Comparison of ENCODE assay signal across 13 cellular contexts in genomic region chr18:62445386-62445917, GRCh38.
DNase-seq lines count a peak whose midpoint lies in the region; ATAC-seq, FAIRE-seq and TF ChIP-seq lines count a peak whose summit lies in the region.
"Had no signal": no experiment of that assay in that cellular context is flagged by ENCODE, and none has a peak within 500 bp of the region (broad histone marks: within the 10 kb centered on the region; RNA-seq: fewer than 3 reads in every experiment).

No MANE protein-coding gene starts in this region.

- no peaks in the 10 kb centered on the region for H3K9me2 ChIP-seq in PC-9 (ENCODE audit: insufficient read depth)

- H2AFZ ChIP-seq in PC-9, result no peak overlapping the region

- no TSS peak for BruUV-seq in PC-9 (replicated peaks; lab: Mats Ljungman, UMichigan)

- H3F3A ChIP-seq in PC-9 (ENCODE audit: insufficient read depth, low read depth), result peaks cover 22% of the 10 kb centered on the region

- H3K79me2 ChIP-seq in PC-9 (ENCODE audit: low read depth), result no peaks in the 10 kb centered on the region

- peaks cover 29% of the 10 kb centered on the region for H3K4me1 ChIP-seq in PC-9 (replicated peaks; ENCODE audit: insufficient read depth)

- H3K27me3 Mint-ChIP-seq in T-cell, result peaks cover 0 to 6% of the 10 kb centered on the region in 2 donors
- H3K27me3 Mint-ChIP-seq: CD4-positive, CD25-positive, alpha-beta regulatory T cell had no signal

- H3K27ac Mint-ChIP-seq in T-cell, result no peak overlapping the region

- POLR2A ChIA-PET in PC-9 (lab: Charles Lee; ENCODE audit: unreplicated experiment) (no interaction called here), T-cell (lab: Charles Lee) (interaction anchor here in 1 of 2 donors (0.6 kb wide), 1 partner anchor 537 kb away, joined by 3 read pairs; no protein-coding TSS in a partner anchor)

- FAIRE-seq in D721Med (lab: Jason Lieb, UNC), result peak; percentile 90

- no peaks in the 10 kb centered on the region for H3K36me3 ChIP-seq in PC-9 (ENCODE audit: low read depth)
- H3K36me3 ChIP-seq: upper lobe of right lung had no signal

- ATAC-seq in GM18870 (IDR thresholded peaks at IDR 0.05; ENCODE audit: unreplicated experiment) (peak; percentile 73), HG03064 (IDR thresholded peaks at IDR 0.05; ENCODE audit: low read depth, unreplicated experiment) (peak; percentile 56), T-cell (replicated peaks in 1 of 4) (no peak), GM21526 (IDR thresholded peaks at IDR 0.05; ENCODE audit: low FRiP score, unreplicated experiment) (no peak)
- ATAC-seq: right cardiac atrium, upper lobe of right lung had no signal

- H3K36me3 Mint-ChIP-seq in T-cell, result no peaks in the 10 kb centered on the region
- H3K36me3 Mint-ChIP-seq: CD4-positive, CD25-positive, alpha-beta regulatory T cell had no signal

- DNase-seq in D721Med (ENCODE audit: insufficient read length, low spot score) (no peak), PC-9 (peak in 1 of 2 experiments; percentile 79), NCI-H524 (lab: John Stamatoyannopoulos, UW) (no peak), T-cell (no peak)
- DNase-seq in activated CD8-positive, alpha-beta memory T cell treated with anti-CD3 and anti-CD28 coated beads for 24 hours, result no peak
- DNase-seq: NCI-H526, right cardiac atrium, upper lobe of right lung had no signal

- H3K9me3 ChIP-seq in PC-9 (ENCODE audit: insufficient read depth, low read depth), result no peaks in the 10 kb centered on the region
- H3K9me3 ChIP-seq: upper lobe of right lung had no signal

- no peak overlapping the region for H3K4me3 Mint-ChIP-seq in T-cell
- H3K4me3 Mint-ChIP-seq: CD4-positive, CD25-positive, alpha-beta regulatory T cell had no signal

- no peaks in the 10 kb centered on the region for H3K27me3 ChIP-seq in PC-9 (ENCODE audit: insufficient read depth, low read depth)
- H3K27me3 ChIP-seq: upper lobe of right lung had no signal

- no peaks in the 10 kb centered on the region for H4K20me1 ChIP-seq in PC-9 (ENCODE audit: insufficient read depth)

- no peaks in the 10 kb centered on the region for H3K9me3 Mint-ChIP-seq in T-cell

- TF ChIP-seq CTCF in D721Med (IDR thresholded peaks at IDR 0.05; ENCODE audit: insufficient read depth, missing control alignments) (no peak), PC-9 (conservative IDR thresholded peaks at IDR 0.05) (no peak)

- peak overlapping the region; percentile 50 for H3K27ac ChIP-seq in PC-9
- H3K27ac ChIP-seq: KMS-11, upper lobe of right lung had no signal

- H3K4me2 ChIP-seq in PC-9, result peak overlapping the region; percentile 44
- H3K4me2 ChIP-seq: KMS-11 had no signal

- intact Hi-C loops in PC-9 (cut with micrococcal nuclease; ENCODE audit: unreplicated experiment), result no loop called here

- CTCF ChIA-PET in PC-9 (lab: Charles Lee), result interaction anchor here (0.6 kb wide), 1 partner anchor 78 kb away, joined by 5 read pairs; no protein-coding TSS in a partner anchor
- CTCF ChIA-PET in T-cell (lab: Charles Lee), result no interaction called here

- no peaks in the 10 kb centered on the region for H3K4me1 Mint-ChIP-seq in T-cell

- no peak overlapping the region for H3K4me3 ChIP-seq in PC-9
- H3K4me3 ChIP-seq: upper lobe of right lung had no signal

Comparison
In these comparisons a context has a peak if more than half of its experiments do, and no peak if none do; other contexts are left out.
1. ATAC-seq: peak in GM18870 (single experiment) and HG03064 (single experiment); none in T-cell (0 of 4) and GM21526 (single experiment).